10 cellular contexts compared by ENCODE assay signal in genomic region chr16:72932050-72932449, GRCh38.
DNase-seq lines count a peak whose midpoint lies in the region; ATAC-seq and TF ChIP-seq lines count a peak whose summit lies in the region.
"Had no signal": no experiment of that assay in that cellular context is flagged by ENCODE, and none has a peak within 500 bp of the region (broad histone marks: within the 10 kb centered on the region; RNA-seq: fewer than 3 reads in every experiment).

No MANE protein-coding gene starts in this region.

- no peak overlapping the region for H3K4me3 Mint-ChIP-seq in effector memory CD8-positive, alpha-beta T cell
- no peak overlapping the region for H3K4me3 Mint-ChIP-seq in nephron progenitor cell
- H3K4me3 Mint-ChIP-seq: activated naive CD8-positive, alpha-beta T cell; T-cell had no signal

- TF ChIP-seq CTCF in nephron progenitor cell (IDR thresholded peaks at IDR 0.05), result no peak

- no peak overlapping the region for H3K27ac Mint-ChIP-seq in effector memory CD8-positive, alpha-beta T cell
- H3K27ac Mint-ChIP-seq in nephron progenitor cell, result peak overlapping the region; percentile 50
- H3K27ac Mint-ChIP-seq: activated naive CD8-positive, alpha-beta T cell had no signal

- H3K27me3 Mint-ChIP-seq in effector memory CD8-positive, alpha-beta T cell, result no peaks in the 10 kb centered on the region
- H3K27me3 Mint-ChIP-seq in nephron progenitor cell (ENCODE audit: low read depth, poor library complexity), result no peaks in the 10 kb centered on the region
- H3K27me3 Mint-ChIP-seq: activated naive CD8-positive, alpha-beta T cell had no signal

- H3K4me1 Mint-ChIP-seq in effector memory CD8-positive, alpha-beta T cell (ENCODE audit: low read depth in 2 of 2), result peaks cover 0 to 2% of the 10 kb centered on the region in 2 donors
- H3K4me1 Mint-ChIP-seq in nephron progenitor cell, result peaks cover 72% of the 10 kb centered on the region

- DNase-seq in CD1c-positive myeloid dendritic cell (ENCODE audit: extremely low spot score) (peak; percentile 71), nephron progenitor cell (no peak), NCI-H510A treated with DMSO at 0.1 percent for 48 hours (lab: John Stamatoyannopoulos, UW) (no peak), OCI-M1 (lab: John Stamatoyannopoulos, UW) (no peak), left lobe of liver (ENCODE audit: low spot score) (no peak)
- no peak for DNase-seq in effector memory CD8-positive, alpha-beta T cell

- ATAC-seq in HG03342 (IDR thresholded peaks at IDR 0.05; ENCODE audit: unreplicated experiment), result peak; percentile 62
- ATAC-seq in effector memory CD8-positive, alpha-beta T cell (replicated peaks), result peak; percentile 16
- ATAC-seq in GM21529 (IDR thresholded peaks at IDR 0.05; ENCODE audit: unreplicated experiment), result no peak
- ATAC-seq in left lobe of liver, result no peak

- peaks cover 0 to 6% of the 10 kb centered on the region in 2 donors for H3K9me3 Mint-ChIP-seq in effector memory CD8-positive, alpha-beta T cell
- no peaks in the 10 kb centered on the region for H3K9me3 Mint-ChIP-seq in nephron progenitor cell
- H3K9me3 Mint-ChIP-seq: T-cell had no signal

- no peaks in the 10 kb centered on the region for H3K36me3 Mint-ChIP-seq in effector memory CD8-positive, alpha-beta T cell (ENCODE audit: insufficient read depth)
- H3K36me3 Mint-ChIP-seq in nephron progenitor cell (ENCODE audit: low read depth), result peaks cover 29% of the 10 kb centered on the region
- H3K36me3 Mint-ChIP-seq: activated naive CD8-positive, alpha-beta T cell; T-cell had no signal

Comparison
In these comparisons a context has a peak if more than half of its experiments do, and no peak if none do; other contexts are left out.
1. ATAC-seq: peak in HG03342 (single experiment) and effector memory CD8-positive, alpha-beta T cell (single experiment); none in GM21529 (single experiment) and left lobe of liver (single experiment).